7 cellular contexts compared by ENCODE assay signal in genomic region chr5:39547548-39548154, GRCh38.
DNase-seq lines count a peak whose midpoint lies in the region; ATAC-seq and TF ChIP-seq lines count a peak whose summit lies in the region.

No MANE protein-coding gene starts in this region.

- H3K27ac ChIP-seq in DOHH2 (ENCODE audit: low read depth, low read length), result no peak overlapping the region
- H3K27ac ChIP-seq in naive thymus-derived CD4-positive, alpha-beta T cell (ENCODE audit: low read depth, low read length), result no peak overlapping the region

- H3K4me1 ChIP-seq in DOHH2 (ENCODE audit: control insufficient read depth, low read length), result no peaks in the 10 kb centered on the region
- no peaks in the 10 kb centered on the region for H3K4me1 ChIP-seq in naive thymus-derived CD4-positive, alpha-beta T cell (ENCODE audit: control insufficient read depth in 2 of 2, insufficient read depth in 2 of 2, low read length in 2 of 2)

- H3K36me3 Mint-ChIP-seq in naive thymus-derived CD4-positive, alpha-beta T cell, result peaks cover 0 to 4% (median 0%) of the 10 kb centered on the region in 5 donors

- H3K4me3 ChIP-seq in DOHH2 (ENCODE audit: low read length) (no peak overlapping the region), epithelial cell of esophagus (ENCODE audit: low read length) (no peak overlapping the region)
- no peak overlapping the region for H3K4me3 ChIP-seq in naive thymus-derived CD4-positive, alpha-beta T cell (ENCODE audit: low read length)

- H3K36me3 ChIP-seq in DOHH2 (ENCODE audit: control insufficient read depth, low read length), result no peaks in the 10 kb centered on the region
- H3K36me3 ChIP-seq in naive thymus-derived CD4-positive, alpha-beta T cell (ENCODE audit: control insufficient read depth in 2 of 3, insufficient read depth in 3 of 3, low read length in 3 of 3), result no peaks in the 10 kb centered on the region

- ATAC-seq in naive thymus-derived CD4-positive, alpha-beta T cell, result peak; percentile 50
- no peak for ATAC-seq in GM18870 (IDR thresholded peaks at IDR 0.05; ENCODE audit: unreplicated experiment)

- peak overlapping the region in 1 of 9 donors; percentile 55 for H3K27ac Mint-ChIP-seq in naive thymus-derived CD4-positive, alpha-beta T cell

- peak; percentile 55 for DNase-seq in HT1080 (ENCODE audit: low read depth)
- peak; percentile 7 for DNase-seq in SK-N-DZ (ENCODE audit: low spot score)
- peak; percentile 59 for DNase-seq in epithelial cell of esophagus (ENCODE audit: low read depth)
- peak in 7 of 9 donors; percentile 14 to 49 (median 36) for DNase-seq in naive thymus-derived CD4-positive, alpha-beta T cell
- no peak for DNase-seq in NCI-H345 treated with DMSO at 0.1 percent for 48 hours (lab: John Stamatoyannopoulos, UW; ENCODE audit: unreplicated experiment)

- H3F3A ChIP-seq in DOHH2 (ENCODE audit: control insufficient read depth, insufficient read depth), result no peaks in the 10 kb centered on the region

- no peak overlapping the region for H3K4me2 ChIP-seq in DOHH2 (ENCODE audit: low read length)

- peaks cover 0 to 2% (median 0%) of the 10 kb centered on the region in 11 donors for H3K9me3 Mint-ChIP-seq in naive thymus-derived CD4-positive, alpha-beta T cell

- intact Hi-C loops in naive thymus-derived CD4-positive, alpha-beta T cell (cut with micrococcal nuclease), result loop anchor here (1.0 to 10.0 kb wide), 9 partner anchors 171 to 1106 kb away; no protein-coding TSS in a partner anchor

- H3K9me3 ChIP-seq in DOHH2 (ENCODE audit: control insufficient read depth, insufficient read depth, low read length), result no peaks in the 10 kb centered on the region
- H3K9me3 ChIP-seq in naive thymus-derived CD4-positive, alpha-beta T cell (ENCODE audit: control insufficient read depth in 2 of 3, low read length in 3 of 3), result no peaks in the 10 kb centered on the region

- POLR2A ChIA-PET in naive thymus-derived CD4-positive, alpha-beta T cell (lab: Charles Lee), result interaction anchor here (0.8 kb wide), 1 partner anchor 8 kb away, joined by 7 read pairs; no protein-coding TSS in a partner anchor

- peak; percentile 65 for TF ChIP-seq CTCF in DOHH2 (IDR thresholded peaks at IDR 0.05; ENCODE audit: low read depth, low read length, poor library complexity, severe bottlenecking)
- peak; percentile 70 for TF ChIP-seq CTCF in epithelial cell of esophagus (IDR thresholded peaks at IDR 0.05; ENCODE audit: insufficient read depth, low read depth, low read length, missing control alignments)

- H3K9me2 ChIP-seq in DOHH2 (replicated peaks; ENCODE audit: control insufficient read depth, low read length), result no peaks in the 10 kb centered on the region

- H3K4me3 Mint-ChIP-seq in naive thymus-derived CD4-positive, alpha-beta T cell, result peak overlapping the region in 8 of 10 donors; percentile 16 to 67 (median 50)

- H4K20me1 ChIP-seq in DOHH2 (ENCODE audit: control insufficient read depth, insufficient read depth, low read depth, low read length), result no peaks in the 10 kb centered on the region

- H3K4me1 Mint-ChIP-seq in naive thymus-derived CD4-positive, alpha-beta T cell, result peaks cover 0 to 8% (median 5%) of the 10 kb centered on the region in 7 donors

- H3K27me3 ChIP-seq in DOHH2 (ENCODE audit: control insufficient read depth, low read length), result no peaks in the 10 kb centered on the region
- no peaks in the 10 kb centered on the region for H3K27me3 ChIP-seq in naive thymus-derived CD4-positive, alpha-beta T cell (ENCODE audit: control insufficient read depth in 2 of 2, insufficient read depth in 2 of 2, low read length in 2 of 2)

- peaks cover 0 to 5% (median 0%) of the 10 kb centered on the region in 5 donors for H3K27me3 Mint-ChIP-seq in naive thymus-derived CD4-positive, alpha-beta T cell

- CTCF ChIA-PET in naive thymus-derived CD4-positive, alpha-beta T cell (lab: Charles Lee), result interaction anchor here (0.7 to 2.8 kb wide), 11 partner anchors 24 to 1176 kb away, joined by 3 to 21 read pairs (median 4); partner anchors contain the start of gene FYB1

- H3K79me2 ChIP-seq in DOHH2 (ENCODE audit: control insufficient read depth, low read length), result no peaks in the 10 kb centered on the region
